13 cellular contexts compared by ENCODE assay signal in the genomic region with DNA sequence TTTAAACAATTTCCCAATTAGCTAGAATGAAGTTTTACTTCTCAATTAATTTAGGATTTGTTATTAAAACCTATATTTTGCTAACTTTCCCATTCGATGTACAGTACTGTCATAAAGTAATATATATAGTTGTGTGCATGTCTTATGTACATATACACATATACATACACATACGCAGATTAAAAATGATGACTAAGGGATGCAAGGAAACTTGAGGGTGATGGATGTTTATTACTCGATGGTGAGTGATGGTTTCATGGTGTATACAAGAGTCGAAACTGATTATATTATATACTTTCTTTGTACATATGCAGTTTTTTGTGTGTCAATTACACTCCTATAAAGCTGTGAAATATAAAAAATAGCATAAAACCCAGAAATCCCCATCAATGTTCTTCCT.
"Had no signal": no experiment of that assay in that cellular context is flagged by ENCODE, and none has a peak within 500 bp of the region (broad histone marks: within the 10 kb centered on the region; RNA-seq: fewer than 3 reads in every experiment).

No MANE protein-coding gene starts in this region.

- H3K4me3 ChIP-seq: hepatocyte, left lung, lung, mucosa of descending colon, ovary, right atrium auricular region, skin epidermis, stomach, suprapubic skin, tibial nerve, uterus had no signal

- H3K36me3 ChIP-seq: left lung, ovary, right atrium auricular region, stomach, suprapubic skin, uterus had no signal

- H3K79me2 ChIP-seq: hepatocyte had no signal

- H3K27ac ChIP-seq: hepatocyte, left lung, ovary, stomach, suprapubic skin, tibial nerve, uterus had no signal

- ATAC-seq: natural killer cell treated with Interleukin-12 subunit alpha and Interleukin-12 subunit beta and Interleukin-15 and Interleukin-18, amount 100 ng/mL, for 72 hours; stimulated activated naive CD8-positive, alpha-beta T cell treated with anti-CD3 and anti-CD28 coated beads, Interleukin-15, Interleukin-2, amounts not matched to agents 100 U/mL and 50 U/mL, for 24 hours had no signal

- H3K4me1 ChIP-seq: uterus had no signal

- H3K9me3 ChIP-seq: left lung, mucosa of descending colon, ovary, right atrium auricular region, stomach, suprapubic skin, tibial nerve, uterus had no signal

- DNase-seq: left lung had no signal

- H3K4me2 ChIP-seq: hepatocyte had no signal

- H2AFZ ChIP-seq: hepatocyte had no signal

- H3K27me3 ChIP-seq: hepatocyte, left lung, ovary, right atrium auricular region, stomach, suprapubic skin, tibial nerve, uterus had no signal
